22 cellular contexts compared by ENCODE assay signal in genomic region chr16:10554569-10554968, GRCh38. TPM values are rescaled to one million over a fixed set of nuclear protein-coding genes. Genes with fewer than 3 reads are reported as not detected.
"Had no signal": no experiment of that assay in that cellular context is flagged by ENCODE, and none has a peak within 500 bp of the region (broad histone marks: within the 10 kb centered on the region; RNA-seq: fewer than 3 reads in every experiment).

No MANE protein-coding gene starts in this region.

- H3K4me3 ChIP-seq: esophagus squamous epithelium, gastrocnemius medialis, mucosa of descending colon, thyroid gland had no signal

- H3K36me3 ChIP-seq: gastrocnemius medialis, thyroid gland had no signal

- H3K9me3 Mint-ChIP-seq: activated naive CD4-positive, alpha-beta T cell treated with anti-CD3 and anti-CD28 coated beads for 36 hours; neural crest cell; stimulated activated naive CD8-positive, alpha-beta T cell treated with anti-CD3 and anti-CD28 coated beads, Interleukin-15, Interleukin-2, amounts not matched to agents 100 ng/mL and 50 ng/mL, for 24 hours had no signal

- H3K4me1 Mint-ChIP-seq: endodermal cell had no signal

- H3K27ac Mint-ChIP-seq: activated CD4-positive, alpha-beta T cell treated with anti-CD3 and anti-CD28 coated beads for 36 hours; activated naive CD4-positive, alpha-beta T cell treated with anti-CD3 and anti-CD28 coated beads for 36 hours; endodermal cell; stimulated activated naive CD8-positive, alpha-beta T cell treated with anti-CD3 and anti-CD28 coated beads, Interleukin-15, Interleukin-2, amounts not matched to agents 100 ng/mL and 50 ng/mL, for 24 hours; WTC11 had no signal

- H3K27me3 ChIP-seq: esophagus squamous epithelium, gastrocnemius medialis, thyroid gland had no signal

- DNase-seq: activated CD4-positive, alpha-beta T cell treated with anti-CD3 and anti-CD28 coated beads for 36 hours; activated CD4-positive, alpha-beta T cell treated with anti-CD3 and anti-CD28 coated beads, Interleukin-2, amount 50 U/mL, for 4 hours; activated naive CD4-positive, alpha-beta T cell treated with anti-CD3 and anti-CD28 coated beads for 36 hours; activated T-cell treated with anti-CD3 and anti-CD28 coated beads, Interleukin-2, amount 50 U/mL, for 48 hours; cerebellar nuclear complex; cortex of kidney; endodermal cell; esophagus squamous epithelium; gastrocnemius medialis; head of caudate nucleus; hypothalamus; mesendoderm; mucosa of descending colon; stimulated activated CD4-positive, alpha-beta T cell treated with anti-CD3 and anti-CD28 coated beads, Interleukin-2, amount 100 ng/mL, for 48 hours; substantia nigra; T-helper 9 cell; thyroid gland had no signal

- H3K4me3 Mint-ChIP-seq: activated CD4-positive, alpha-beta T cell treated with anti-CD3 and anti-CD28 coated beads for 36 hours; activated naive CD4-positive, alpha-beta T cell treated with anti-CD3 and anti-CD28 coated beads for 36 hours; endodermal cell; neural crest cell; stimulated activated naive CD8-positive, alpha-beta T cell treated with anti-CD3 and anti-CD28 coated beads, Interleukin-15, Interleukin-2, amounts not matched to agents 100 ng/mL and 50 ng/mL, for 24 hours; WTC11 had no signal

- H3K9me3 ChIP-seq: esophagus squamous epithelium, gastrocnemius medialis, mucosa of descending colon, thyroid gland had no signal

- ATAC-seq: activated CD4-positive, alpha-beta T cell treated with anti-CD3 and anti-CD28 coated beads for 36 hours; gastrocnemius medialis; mucosa of descending colon; WTC11 had no signal

- H3K27ac ChIP-seq: esophagus squamous epithelium, gastrocnemius medialis, thyroid gland had no signal

RNA-seq across cellular contexts. Expression of gene EMP2, which starts 25.8 kb away (rescaled TPM):
- total RNA-seq: activated CD4-positive, alpha-beta T cell treated with anti-CD3 and anti-CD28 coated beads for 36 hours; activated CD8-positive, alpha-beta memory T cell treated with anti-CD3 and anti-CD28 coated beads for 36 hours; activated naive CD4-positive, alpha-beta T cell treated with anti-CD3 and anti-CD28 coated beads for 36 hours; T-helper 1 cell treated with Interleukin-12 subunit alpha and Interleukin-12 subunit beta and Interleukin-4 antibody, amounts not matched to agents 30 ng/mL and 1 ng/mL, for 36 hours had no signal
